Comparison of ENCODE assay signal across 12 cellular contexts in the genomic region with DNA sequence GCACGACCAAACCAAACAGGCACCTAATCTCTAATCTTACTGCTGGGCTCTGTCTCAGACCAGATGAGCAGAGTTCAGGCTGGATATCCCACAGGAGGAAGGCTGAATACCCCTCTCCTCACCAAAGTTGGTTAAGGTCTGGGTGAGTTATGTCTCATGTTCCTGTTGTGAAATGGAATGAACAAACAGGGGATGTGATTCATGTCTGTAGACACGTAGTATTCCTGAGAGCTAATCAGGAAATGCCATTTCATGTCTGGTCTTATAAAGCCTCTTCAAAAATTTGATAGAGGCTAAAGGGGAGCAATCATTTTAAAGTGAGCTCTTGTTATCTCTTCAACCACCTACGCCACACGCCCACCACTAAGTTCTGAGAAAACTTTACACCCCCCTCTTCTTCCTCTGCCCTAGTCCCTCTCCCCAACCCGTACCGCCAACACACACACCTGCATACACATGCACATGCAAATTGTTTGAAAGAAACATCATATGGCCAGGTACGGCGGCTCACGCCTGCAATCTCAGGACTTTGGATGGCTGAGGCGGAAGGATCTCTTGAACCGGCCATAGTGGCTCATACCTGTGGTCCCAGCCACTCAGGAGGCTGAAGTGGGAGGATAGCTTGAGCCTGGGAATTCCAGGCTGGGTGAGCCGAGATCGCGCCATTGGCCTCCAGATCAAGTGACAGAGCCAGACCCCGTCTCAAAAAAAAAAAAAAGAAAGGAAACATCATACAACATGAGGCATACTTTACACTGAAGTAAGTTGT.
DNase-seq lines count a peak whose midpoint lies in the region; ATAC-seq and TF ChIP-seq lines count a peak whose summit lies in the region.
"Had no signal": no experiment of that assay in that cellular context is flagged by ENCODE, and none has a peak within 500 bp of the region (broad histone marks: within the 10 kb centered on the region; RNA-seq: fewer than 3 reads in every experiment).

No MANE protein-coding gene starts in this region.

- H3K4me3 ChIP-seq in AG10803 (ENCODE audit: low read length) (no peak overlapping the region), muscle layer of duodenum (ENCODE audit: low read depth in 1 of 2, low read length in 2 of 2) (no peak overlapping the region)

- no peak overlapping the region for H3K4me3 Mint-ChIP-seq in chondrocyte (ENCODE audit: unreplicated experiment)

- no peaks in the 10 kb centered on the region for H3K36me3 ChIP-seq in muscle layer of duodenum (ENCODE audit: control insufficient read depth in 1 of 2, insufficient read depth in 2 of 2, low read length in 2 of 2)

- no peaks in the 10 kb centered on the region for H3K27me3 ChIP-seq in muscle layer of duodenum (ENCODE audit: low read depth, low read length)

- H3K4me1 ChIP-seq in muscle layer of duodenum (ENCODE audit: control insufficient read depth in 1 of 2, insufficient read depth in 2 of 2, low read length in 2 of 2): no peaks in the 10 kb centered on the region

- no peaks in the 10 kb centered on the region for H3K9me3 ChIP-seq in muscle layer of duodenum (ENCODE audit: control insufficient read depth in 1 of 2, low read length in 2 of 2)

- H3K27ac ChIP-seq in muscle layer of duodenum (ENCODE audit: low read length): peak overlapping the region; percentile 40

- ATAC-seq in GM18520 (IDR thresholded peaks at IDR 0.05; ENCODE audit: unreplicated experiment): no peak
- ATAC-seq in GM21515 (IDR thresholded peaks at IDR 0.05; ENCODE audit: unreplicated experiment): no peak

- DNase-seq in AG10803 (ENCODE audit: low read depth) (peak; percentile 85), M059J (ENCODE audit: low read depth) (peak; percentile 94), chondrocyte (ENCODE audit: low spot score) (no peak), NCI-H345 treated with DMSO at 0.1 percent for 48 hours (lab: John Stamatoyannopoulos, UW; ENCODE audit: unreplicated experiment) (no peak), anterior cingulate cortex (lab: John Stamatoyannopoulos, UW) (no peak)
- DNase-seq: activated CD4-positive, alpha-beta T cell treated with anti-CD3 and anti-CD28 coated beads for 1 hour; central memory CD4-positive, alpha-beta T cell; DND-41; NCI-H446 had no signal

- peak overlapping the region; percentile 86 for H3K27ac Mint-ChIP-seq in chondrocyte (ENCODE audit: unreplicated experiment)

- no peak for TF ChIP-seq CTCF in AG10803 (conservative IDR thresholded peaks at IDR 0.05; ENCODE audit: low read length)
- TF ChIP-seq CTCF in chondrocyte (IDR thresholded peaks at IDR 0.05): no peak

- H3K9me3 Mint-ChIP-seq in chondrocyte (ENCODE audit: low read depth): peaks cover 3% of the 10 kb centered on the region

- H3K36me3 Mint-ChIP-seq in chondrocyte (ENCODE audit: low read depth): peaks cover 3% of the 10 kb centered on the region

- peaks cover 30% of the 10 kb centered on the region for H3K4me1 Mint-ChIP-seq in chondrocyte (ENCODE audit: low read depth)

- no peaks in the 10 kb centered on the region for H3K27me3 Mint-ChIP-seq in chondrocyte (ENCODE audit: low read depth)

Comparison
In these comparisons a context has a peak if more than half of its experiments do, and no peak if none do; other contexts are left out.
1. DNase-seq: peak in AG10803 (single experiment) and M059J (single experiment); none in chondrocyte (single experiment), NCI-H345 treated with DMSO at 0.1 percent for 48 hours (single experiment) and anterior cingulate cortex (0 of 58).